21 cellular contexts compared by ENCODE assay signal in genomic region chr4:147370473-147370872, GRCh38.
DNase-seq lines count a peak whose midpoint lies in the region; ATAC-seq and TF ChIP-seq lines count a peak whose summit lies in the region.
"Had no signal": no experiment of that assay in that cellular context is flagged by ENCODE, and none has a peak within 500 bp of the region (broad histone marks: within the 10 kb centered on the region; RNA-seq: fewer than 3 reads in every experiment).

No MANE protein-coding gene starts in this region.

- H3K9me3 ChIP-seq in colonic mucosa (no peaks in the 10 kb centered on the region), mucosa of descending colon (no peaks in the 10 kb centered on the region), Peyer's patch (no peaks in the 10 kb centered on the region), MG63 (no peaks in the 10 kb centered on the region)
- H3K9me3 ChIP-seq: neutrophil, tibial artery had no signal

- H3K36me3 ChIP-seq in ACC112 (ENCODE audit: insufficient read depth, low read length) (no peaks in the 10 kb centered on the region; the same call in 1 of the 2 replicates), colonic mucosa (no peaks in the 10 kb centered on the region), mucosa of descending colon (ENCODE audit: low read depth) (no peaks in the 10 kb centered on the region), Peyer's patch (no peaks in the 10 kb centered on the region), MG63 (no peaks in the 10 kb centered on the region)
- H3K36me3 ChIP-seq: neutrophil, tibial artery had no signal

- H3K9ac ChIP-seq in colonic mucosa (ENCODE audit: low read depth in 2 of 2, low read length in 2 of 2): peak overlapping the region in 1 of 2 donors; percentile 47

- H3K4me3 ChIP-seq in ACC112 (ENCODE audit: low read depth, low read length) (no peak overlapping the region), colonic mucosa (no peak overlapping the region), mucosa of descending colon (no peak overlapping the region), Peyer's patch (no peak overlapping the region), MG63 (no peak overlapping the region)
- H3K4me3 ChIP-seq: SK-N-MC, skin epidermis, tibial artery had no signal

- H3K4me1 ChIP-seq in ACC112 (ENCODE audit: control insufficient read depth, insufficient read depth, low read length, unreplicated experiment): peaks cover 54% of the 10 kb centered on the region
- no peaks in the 10 kb centered on the region for H3K4me1 ChIP-seq in colonic mucosa
- H3K4me1 ChIP-seq in mucosa of descending colon (ENCODE audit: low read depth): peaks cover 17% of the 10 kb centered on the region
- H3K4me1 ChIP-seq in Peyer's patch: peaks cover 0 to 7% (median 1%) of the 10 kb centered on the region in 4 donors

- H3K79me2 ChIP-seq in ACC112 (ENCODE audit: control insufficient read depth, insufficient read depth, low read length, unreplicated experiment): no peaks in the 10 kb centered on the region

- TF ChIP-seq CTCF in colonic mucosa (IDR thresholded peaks at IDR 0.05) (no peak), mucosa of descending colon (IDR thresholded peaks at IDR 0.05) (no peak), Peyer's patch (IDR thresholded peaks at IDR 0.05) (no peak)

- H3K27me3 ChIP-seq in ACC112 (ENCODE audit: insufficient read depth, low read length): no peaks in the 10 kb centered on the region
- H3K27me3 ChIP-seq in colonic mucosa: no peaks in the 10 kb centered on the region
- no peaks in the 10 kb centered on the region for H3K27me3 ChIP-seq in Peyer's patch
- no peaks in the 10 kb centered on the region for H3K27me3 ChIP-seq in MG63
- H3K27me3 ChIP-seq: neutrophil, tibial artery had no signal

- TF ChIP-seq POLR2A in Peyer's patch (IDR thresholded peaks at IDR 0.05): no peak

- ATAC-seq in mucosa of descending colon (peak; percentile 30), HG03196 (IDR thresholded peaks at IDR 0.05; ENCODE audit: unreplicated experiment) (no peak)
- ATAC-seq: activated T-cell treated with anti-CD3 and anti-CD28 coated beads, Interleukin-2, amount 50 U/mL, for 4 hours had no signal

- peak overlapping the region; percentile 63 for H2AFZ ChIP-seq in ACC112 (ENCODE audit: low read length, unreplicated experiment)

- peak overlapping the region; percentile 82 for H3K27ac ChIP-seq in ACC112 (ENCODE audit: low read depth, low read length)
- H3K27ac ChIP-seq in colonic mucosa: peak overlapping the region; percentile 34
- H3K27ac ChIP-seq in Peyer's patch: peak overlapping the region in 2 of 4 donors; percentile 53 to 57
- H3K27ac ChIP-seq: neutrophil, SK-N-MC, skin epidermis, tibial artery had no signal

- intact Hi-C loops in colonic mucosa (cut with DNase I) (loop anchor here (10.0 kb wide), 1 partner anchor 206 kb away; no protein-coding TSS in a partner anchor), mucosa of descending colon (cut with DNase I, micrococcal nuclease) (no loop called here)

- DNase-seq in M059J (ENCODE audit: low read depth): peak; percentile 78
- DNase-seq in colonic mucosa: no peak
- no peak for DNase-seq in mucosa of descending colon
- DNase-seq in Peyer's patch: no peak
- DNase-seq in MG63: no peak
- DNase-seq in Kasumi-1 (lab: John Stamatoyannopoulos, UW): no peak
- DNase-seq: ACHN; activated CD4-positive, alpha-beta T cell treated with anti-CD3 and anti-CD28 coated beads, Interleukin-2, amount 50 U/mL, for 1 hour; activated naive CD8-positive, alpha-beta T cell treated with anti-CD3 and anti-CD28 coated beads for 36 hours; activated T-cell treated with anti-CD3 and anti-CD28 coated beads, Interleukin-2, amount 50 U/mL, for 4 hours; CD4-positive, alpha-beta T cell; cerebellar nuclear complex; H9; KBM-7; midbrain; tibial artery had no signal
